In the genomic region with DNA sequence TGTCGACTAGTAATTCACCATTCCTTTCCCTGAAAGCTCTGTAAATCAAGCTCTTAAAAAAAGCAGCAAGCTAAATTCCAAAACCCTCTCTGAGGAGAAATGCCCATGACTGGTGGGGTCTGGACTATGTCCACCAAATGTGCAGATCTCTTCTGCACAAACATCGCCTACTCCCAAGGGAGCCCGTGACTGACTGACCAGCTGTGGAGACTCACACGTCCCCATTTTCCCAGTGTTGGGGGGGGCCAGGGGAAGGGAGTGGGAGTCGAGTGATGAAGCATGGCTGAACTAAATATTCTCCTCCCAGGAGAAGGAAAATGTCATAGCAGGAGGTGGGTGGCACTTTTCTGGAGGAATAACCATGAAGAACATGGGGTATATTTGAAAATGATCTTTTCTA, we compare ENCODE assay signal across 26 cellular contexts.
DNase-seq lines count a peak whose midpoint lies in the region; ATAC-seq and TF ChIP-seq lines count a peak whose summit lies in the region.
"Had no signal": no experiment of that assay in that cellular context is flagged by ENCODE, and none has a peak within 500 bp of the region (broad histone marks: within the 10 kb centered on the region; RNA-seq: fewer than 3 reads in every experiment).

No MANE protein-coding gene starts in this region.

- no peak overlapping the region for H2AFZ ChIP-seq in neural progenitor cell (replicated peaks)

- H3K4me3 ChIP-seq in endodermal cell (ENCODE audit: low read length), result no peak overlapping the region
- H3K4me3 ChIP-seq in neural progenitor cell, result no peak overlapping the region
- no peak overlapping the region for H3K4me3 ChIP-seq in tibial artery
- H3K4me3 ChIP-seq: ascending aorta, colonic mucosa, lower lobe of right lung, psoas muscle, SK-N-MC, thoracic aorta had no signal

- peaks cover 5% of the 10 kb centered on the region for H3K4me1 Mint-ChIP-seq in endodermal cell
- peaks cover 28% of the 10 kb centered on the region for H3K4me1 Mint-ChIP-seq in neural progenitor cell
- no peaks in the 10 kb centered on the region for H3K4me1 Mint-ChIP-seq in osteocyte (ENCODE audit: unreplicated experiment)
- H3K4me1 Mint-ChIP-seq: activated naive CD8-positive, alpha-beta T cell treated with anti-CD3 and anti-CD28 coated beads for 36 hours; CD8-positive, alpha-beta memory T cell had no signal

- no peak overlapping the region for H3K9ac ChIP-seq in endodermal cell (ENCODE audit: extremely low read depth, low read length, poor library complexity, severe bottlenecking)
- no peak overlapping the region for H3K9ac ChIP-seq in neural progenitor cell

- no peaks in the 10 kb centered on the region for H3K79me2 ChIP-seq in neural progenitor cell (ENCODE audit: low read depth)

- TF ChIP-seq CTCF in endodermal cell (conservative IDR thresholded peaks at IDR 0.05), result no peak
- no peak for TF ChIP-seq CTCF in neural progenitor cell (IDR thresholded peaks at IDR 0.05)
- no peak for TF ChIP-seq CTCF in tibial artery (IDR thresholded peaks at IDR 0.05)
- TF ChIP-seq CTCF in osteocyte (IDR thresholded peaks at IDR 0.05), result no peak

- peak overlapping the region; percentile 6 for H3K27ac ChIP-seq in endodermal cell (ENCODE audit: low read depth, low read length)
- H3K27ac ChIP-seq in neural progenitor cell, result no peak overlapping the region
- peak overlapping the region; percentile 43 to 59 for H3K27ac ChIP-seq in tibial artery
- H3K27ac ChIP-seq: ascending aorta, colonic mucosa, epithelial cell of prostate, lower lobe of right lung, psoas muscle, SK-N-MC, thoracic aorta had no signal

- H3K9me3 Mint-ChIP-seq in endodermal cell (no peaks in the 10 kb centered on the region), neural progenitor cell (no peaks in the 10 kb centered on the region), osteocyte (ENCODE audit: unreplicated experiment) (no peaks in the 10 kb centered on the region)
- H3K9me3 Mint-ChIP-seq: activated naive CD8-positive, alpha-beta T cell treated with anti-CD3 and anti-CD28 coated beads for 36 hours; activated T-cell treated with anti-CD3 and anti-CD28 coated beads, Interleukin-2, amount 50 U/mL, for 24 hours; CD8-positive, alpha-beta memory T cell had no signal

- H3K36me3 ChIP-seq in endodermal cell (ENCODE audit: control insufficient read depth, insufficient read depth, low read length) (no peaks in the 10 kb centered on the region), neural progenitor cell (no peaks in the 10 kb centered on the region), tibial artery (no peaks in the 10 kb centered on the region)
- H3K36me3 ChIP-seq: ascending aorta, BE2C, colonic mucosa, lower lobe of right lung, thoracic aorta had no signal

- H3K36me3 Mint-ChIP-seq in endodermal cell (ENCODE audit: low read depth), result no peaks in the 10 kb centered on the region
- no peaks in the 10 kb centered on the region for H3K36me3 Mint-ChIP-seq in neural progenitor cell
- H3K36me3 Mint-ChIP-seq in osteocyte (ENCODE audit: unreplicated experiment), result no peaks in the 10 kb centered on the region
- H3K36me3 Mint-ChIP-seq: activated naive CD8-positive, alpha-beta T cell treated with anti-CD3 and anti-CD28 coated beads for 36 hours; CD8-positive, alpha-beta memory T cell had no signal

- no peaks in the 10 kb centered on the region for H3K27me3 Mint-ChIP-seq in endodermal cell (ENCODE audit: insufficient read depth)
- H3K27me3 Mint-ChIP-seq in neural progenitor cell (ENCODE audit: insufficient read depth, low read depth), result peaks cover 2% of the 10 kb centered on the region
- H3K27me3 Mint-ChIP-seq in osteocyte (ENCODE audit: unreplicated experiment), result peaks cover 3% of the 10 kb centered on the region

- ATAC-seq in HG02763 (IDR thresholded peaks at IDR 0.05; ENCODE audit: unreplicated experiment), result no peak
- ATAC-seq: lower lobe of right lung had no signal

- no peak overlapping the region for H3K4me2 ChIP-seq in neural progenitor cell

- H3K4me3 Mint-ChIP-seq in endodermal cell (no peak overlapping the region), neural progenitor cell (no peak overlapping the region), osteocyte (ENCODE audit: unreplicated experiment) (no peak overlapping the region)
- H3K4me3 Mint-ChIP-seq: activated naive CD8-positive, alpha-beta T cell treated with anti-CD3 and anti-CD28 coated beads for 36 hours; activated T-cell treated with anti-CD3 and anti-CD28 coated beads, Interleukin-2, amount 50 U/mL, for 24 hours; CD8-positive, alpha-beta memory T cell had no signal

- no peaks in the 10 kb centered on the region for H3K9me3 ChIP-seq in endodermal cell (ENCODE audit: control insufficient read depth, low read length)
- no peaks in the 10 kb centered on the region for H3K9me3 ChIP-seq in neural progenitor cell (ENCODE audit: low read depth)
- no peaks in the 10 kb centered on the region for H3K9me3 ChIP-seq in tibial artery
- H3K9me3 ChIP-seq: ascending aorta, BE2C, colonic mucosa, lower lobe of right lung, psoas muscle, thoracic aorta had no signal

- H3K4me1 ChIP-seq in endodermal cell (ENCODE audit: control insufficient read depth, insufficient read depth, low read length) (no peaks in the 10 kb centered on the region), neural progenitor cell (peaks cover 15% of the 10 kb centered on the region), tibial artery (peaks cover 0 to 37% (median 16%) of the 10 kb centered on the region in 4 donors)
- H3K4me1 ChIP-seq: ascending aorta, BE2C, colonic mucosa, lower lobe of right lung had no signal

- DNase-seq in endodermal cell (no peak), inferior parietal cortex (ENCODE audit: extremely low spot score) (peak; percentile 16), neural progenitor cell (ENCODE audit: low spot score) (no peak), tibial artery (peak; percentile 26 to 76), osteocyte (ENCODE audit: extremely low spot score, unreplicated experiment) (no peak), ureter (ENCODE audit: low spot score) (no peak)
- DNase-seq: activated CD4-positive, alpha-beta T cell treated with anti-CD3 and anti-CD28 coated beads, Interleukin-2, amount 50 U/mL, for 1 hour; activated CD4-positive, CD25-positive, alpha-beta regulatory T cell; activated effector memory CD4-positive, alpha-beta T cell treated with anti-CD3 and anti-CD28 coated beads, Interleukin-2, amount 50 U/mL, for 16 hours; activated naive CD8-positive, alpha-beta T cell treated with anti-CD3 and anti-CD28 coated beads for 36 hours; activated T-cell treated with anti-CD3 and anti-CD28 coated beads, Interleukin-2, amount 50 U/mL, for 24 hours; BE2C; CD8-positive, alpha-beta memory T cell; colonic mucosa; effector CD8-positive, alpha-beta T cell; lower lobe of right lung; NCI-H1092 treated with DMSO at 0.1 percent for 48 hours; NCI-H1694 treated with DMSO at 0.1 percent for 48 hours; NCI-H748 treated with DMSO at 0.1 percent for 48 hours; psoas muscle; stimulated activated naive CD4-positive, alpha-beta T cell treated with Interleukin-2 at 50 U/mL for 16 hours had no signal

- H3K27me3 ChIP-seq in endodermal cell (ENCODE audit: control insufficient read depth, insufficient read depth, low read length, poor library complexity, severe bottlenecking) (no peaks in the 10 kb centered on the region), neural progenitor cell (no peaks in the 10 kb centered on the region), tibial artery (no peaks in the 10 kb centered on the region)
- H3K27me3 ChIP-seq: ascending aorta, BE2C, colonic mucosa had no signal

- H3K27ac Mint-ChIP-seq in endodermal cell, result no peak overlapping the region
- peak overlapping the region; percentile 81 for H3K27ac Mint-ChIP-seq in neural progenitor cell
- no peak overlapping the region for H3K27ac Mint-ChIP-seq in osteocyte (ENCODE audit: unreplicated experiment)
- H3K27ac Mint-ChIP-seq: activated naive CD8-positive, alpha-beta T cell treated with anti-CD3 and anti-CD28 coated beads for 36 hours; activated T-cell treated with anti-CD3 and anti-CD28 coated beads, Interleukin-2, amount 50 U/mL, for 24 hours; CD8-positive, alpha-beta memory T cell had no signal

- no peaks in the 10 kb centered on the region for H3F3A ChIP-seq in neural progenitor cell (ENCODE audit: low read depth)

- intact Hi-C loops in tibial artery (cut with DNase I; ENCODE audit: low total_unique reads), result no loop called here

- 90 to 100% methylated on average over 2 to 5 of the region's 5 CpGs for WGBS in endodermal cell (ENCODE audit: insufficient coverage in 1 of 2, insufficient read length in 1 of 2), 2 experiments

- H4K20me1 ChIP-seq in neural progenitor cell (ENCODE audit: low read depth), result no peaks in the 10 kb centered on the region

Comparison
In these comparisons a context has a peak if more than half of its experiments do, and no peak if none do; other contexts are left out.
1. DNase-seq: peak in inferior parietal cortex (single experiment) and tibial artery (2 of 2); none in endodermal cell (single experiment), neural progenitor cell (single experiment), osteocyte (single experiment) and ureter (single experiment).